3 cellular contexts compared by ENCODE assay signal in genomic region chr11:90555477-90555876, GRCh38.
"Had no signal": no experiment of that assay in that cellular context is flagged by ENCODE, and none has a peak within 500 bp of the region (broad histone marks: within the 10 kb centered on the region; RNA-seq: fewer than 3 reads in every experiment).

No MANE protein-coding gene starts in this region.

- DNase-seq: GDM1, GF-D8 had no signal

- ATAC-seq: GM12878 had no signal

- H3K4me3 ChIP-seq: GM12878 had no signal
